ENCODE assay signal across 1 cellular context in the genomic region with DNA sequence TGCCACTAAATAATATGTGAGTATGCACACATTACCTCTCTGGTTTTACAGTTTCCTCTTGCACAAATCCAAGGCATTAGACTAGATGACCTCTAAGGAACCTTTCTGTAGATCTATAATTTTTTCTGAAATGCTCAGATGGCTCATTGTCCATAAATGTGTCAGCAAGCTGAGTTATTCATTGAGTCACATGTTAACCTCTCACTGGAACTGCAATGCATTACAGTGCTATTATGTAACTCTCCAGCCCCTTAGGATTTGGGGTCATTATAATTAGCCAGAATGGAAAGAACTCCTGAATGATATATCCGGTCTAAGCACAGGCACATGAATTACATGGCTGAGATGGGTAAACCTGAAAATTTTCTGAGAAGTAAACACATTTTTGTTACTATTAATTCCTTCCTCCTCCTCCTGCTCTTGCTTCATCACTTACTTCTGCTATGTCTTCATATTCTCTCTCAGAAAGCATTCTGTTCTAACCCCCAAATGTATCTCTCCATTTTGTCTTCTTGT.
TF ChIP-seq lines count a peak whose summit lies in the region.

No MANE protein-coding gene starts in this region.

TF ChIP-seq in GM12878, 131 proteins besides CTCF, POLR2A, EP300 and RAD21 (continued from another document and continues in another):
- TF ChIP-seq, protein P1, sequence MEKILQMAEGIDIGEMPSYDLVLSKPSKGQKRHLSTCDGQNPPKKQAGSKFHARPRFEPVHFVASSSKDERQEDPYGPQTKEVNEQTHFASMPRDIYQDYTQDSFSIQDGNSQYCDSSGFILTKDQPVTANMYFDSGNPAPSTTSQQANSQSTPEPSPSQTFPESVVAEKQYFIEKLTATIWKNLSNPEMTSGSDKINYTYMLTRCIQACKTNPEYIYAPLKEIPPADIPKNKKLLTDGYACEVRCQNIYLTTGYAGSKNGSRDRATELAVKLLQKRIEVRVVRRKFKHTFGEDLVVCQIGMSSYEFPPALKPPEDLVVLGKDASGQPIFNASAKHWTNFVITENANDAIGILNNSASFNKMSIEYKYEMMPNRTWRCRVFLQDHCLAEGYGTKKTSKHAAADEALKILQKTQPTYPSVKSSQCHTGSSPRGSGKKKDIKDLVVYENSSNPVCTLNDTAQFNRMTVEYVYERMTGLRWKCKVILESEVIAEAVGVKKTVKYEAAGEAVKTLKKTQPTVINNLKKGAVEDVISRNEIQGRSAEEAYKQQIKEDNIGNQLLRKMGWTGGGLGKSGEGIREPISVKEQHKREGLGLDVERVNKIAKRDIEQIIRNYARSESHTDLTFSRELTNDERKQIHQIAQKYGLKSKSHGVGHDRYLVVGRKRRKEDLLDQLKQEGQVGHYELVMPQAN (conservative IDR thresholded peaks at IDR 0.05): no peak
- TF ChIP-seq GATAD2B (conservative IDR thresholded peaks at IDR 0.05; ENCODE audit: low read depth) (no peak), MLLT1 (IDR thresholded peaks at IDR 0.05) (no peak), TAF1 (IDR thresholded peaks at IDR 0.05; ENCODE audit: borderline replicate concordance, low read depth, low read length) (no peak), POLR2AphosphoS2 (IDR thresholded peaks at IDR 0.05; ENCODE audit: low read depth, low read length) (no peak), MYC (IDR thresholded peaks at IDR 0.05; ENCODE audit: insufficient read depth, insufficient read length, insufficient replicate concordance, low read length, severe bottlenecking) (no peak), TCF12 (IDR thresholded peaks at IDR 0.05; ENCODE audit: low read depth, low read length) (no peak), SREBF2 (IDR thresholded peaks at IDR 0.05; ENCODE audit: low read length) (no peak), SIN3A (IDR thresholded peaks at IDR 0.05; ENCODE audit: low read depth, low read length) (no peak), MXI1 (IDR thresholded peaks at IDR 0.05; ENCODE audit: low read depth, low read length) (no peak), CREB1 (IDR thresholded peaks at IDR 0.05; ENCODE audit: low read depth) (0 out of 2 replicates have a peak, but pooled peaks have one; percentile 15), IKZF1 (conservative IDR thresholded peaks at IDR 0.05) (peak; percentile 75), RUNX3 (IDR thresholded peaks at IDR 0.05; ENCODE audit: low read length) (peak; percentile 45; the same call in 1 of the 2 replicates), REST (IDR thresholded peaks at IDR 0.05; ENCODE audit: low read depth, low read length) (no peak), RFX5 (IDR thresholded peaks at IDR 0.05; ENCODE audit: low read depth, low read length) (no peak), STAT3 (IDR thresholded peaks at IDR 0.05; ENCODE audit: low read depth, low read length) (no peak), NBN (IDR thresholded peaks at IDR 0.05) (no peak), SRF (IDR thresholded peaks at IDR 0.05; ENCODE audit: low read depth in 2 of 2, low read length in 2 of 2) (no peak), PAX8 (IDR thresholded peaks at IDR 0.05) (no peak), NFYA (IDR thresholded peaks at IDR 0.05; ENCODE audit: borderline replicate concordance, low read depth, low read length) (no peak), HDAC6 (IDR thresholded peaks at IDR 0.05; ENCODE audit: unreplicated experiment) (no peak), MTA3 (IDR thresholded peaks at IDR 0.05; ENCODE audit: borderline replicate concordance, low read length) (peak; percentile 75; the same call in 1 of the 2 replicates), MEF2B (IDR thresholded peaks at IDR 0.05; ENCODE audit: partially characterized antibody, poor library complexity, severe bottlenecking) (peak; percentile 30), RELA (IDR thresholded peaks at IDR 0.05; ENCODE audit: borderline replicate concordance, partially characterized antibody) (no peak), SMAD1 (IDR thresholded peaks at IDR 0.05; ENCODE audit: low read depth, partially characterized antibody) (no peak), STAT1 (conservative IDR thresholded peaks at IDR 0.05) (no peak), ZBTB40 (IDR thresholded peaks at IDR 0.05; ENCODE audit: borderline replicate concordance) (no peak), MTA2 (IDR thresholded peaks at IDR 0.05; ENCODE audit: low read depth) (peak; percentile 73), HCFC1 (IDR thresholded peaks at IDR 0.05; ENCODE audit: low read length) (no peak), MYB (IDR thresholded peaks at IDR 0.05; ENCODE audit: borderline replicate concordance, low read depth, low read length) (no peak), ATF3 (IDR thresholded peaks at IDR 0.05; ENCODE audit: borderline replicate concordance, extremely low read depth, low read depth, low read length) (no peak), FOS (IDR thresholded peaks at IDR 0.05; ENCODE audit: borderline replicate concordance, extremely low read depth, insufficient read length) (no peak), NR2C2 (IDR thresholded peaks at IDR 0.05; ENCODE audit: borderline replicate concordance, control insufficient read depth, insufficient read length, low read depth) (no peak), CHD2 (IDR thresholded peaks at IDR 0.05; ENCODE audit: borderline replicate concordance, low read depth, low read length) (no peak), KDM1A (IDR thresholded peaks at IDR 0.05; ENCODE audit: borderline replicate concordance) (no peak), BACH1 (IDR thresholded peaks at IDR 0.05; ENCODE audit: borderline replicate concordance) (no peak), ETV6 (conservative IDR thresholded peaks at IDR 0.05 in 1 of 2, IDR thresholded peaks at IDR 0.05 in 1 of 2; ENCODE audit: borderline replicate concordance in 1 of 2, low read depth in 1 of 2) (peak in 1 of 2 experiments; percentile 53; a peak in 1 of 4 replicates), CHD4 (IDR thresholded peaks at IDR 0.05) (no peak), BRCA1 (IDR thresholded peaks at IDR 0.05; ENCODE audit: low read depth, low read length) (no peak), SKIL (IDR thresholded peaks at IDR 0.05; ENCODE audit: low read depth, poor library complexity, severe bottlenecking) (peak; percentile 68), SREBF1 (IDR thresholded peaks at IDR 0.05; ENCODE audit: low read length) (no peak), RBBP5 (conservative IDR thresholded peaks at IDR 0.05) (no peak), CHD1 (IDR thresholded peaks at IDR 0.05; ENCODE audit: low read depth, low read length) (no peak), TCF7 (IDR thresholded peaks at IDR 0.05; ENCODE audit: borderline replicate concordance) (no peak), NFIC (IDR thresholded peaks at IDR 0.05; ENCODE audit: low read depth, low read length) (peak; percentile 90), YY1 (IDR thresholded peaks at IDR 0.05; ENCODE audit: low read depth, low read length) (no peak), KAT2A (conservative IDR thresholded peaks at IDR 0.05; ENCODE audit: control insufficient read depth, low read depth, low read length) (no peak), TARDBP (IDR thresholded peaks at IDR 0.05; ENCODE audit: borderline replicate concordance) (no peak)
- TF ChIP-seq, protein P2, sequence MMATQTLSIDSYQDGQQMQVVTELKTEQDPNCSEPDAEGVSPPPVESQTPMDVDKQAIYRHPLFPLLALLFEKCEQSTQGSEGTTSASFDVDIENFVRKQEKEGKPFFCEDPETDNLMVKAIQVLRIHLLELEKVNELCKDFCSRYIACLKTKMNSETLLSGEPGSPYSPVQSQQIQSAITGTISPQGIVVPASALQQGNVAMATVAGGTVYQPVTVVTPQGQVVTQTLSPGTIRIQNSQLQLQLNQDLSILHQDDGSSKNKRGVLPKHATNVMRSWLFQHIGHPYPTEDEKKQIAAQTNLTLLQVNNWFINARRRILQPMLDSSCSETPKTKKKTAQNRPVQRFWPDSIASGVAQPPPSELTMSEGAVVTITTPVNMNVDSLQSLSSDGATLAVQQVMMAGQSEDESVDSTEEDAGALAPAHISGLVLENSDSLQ (IDR thresholded peaks at IDR 0.05): no peak
